In the genomic region with DNA sequence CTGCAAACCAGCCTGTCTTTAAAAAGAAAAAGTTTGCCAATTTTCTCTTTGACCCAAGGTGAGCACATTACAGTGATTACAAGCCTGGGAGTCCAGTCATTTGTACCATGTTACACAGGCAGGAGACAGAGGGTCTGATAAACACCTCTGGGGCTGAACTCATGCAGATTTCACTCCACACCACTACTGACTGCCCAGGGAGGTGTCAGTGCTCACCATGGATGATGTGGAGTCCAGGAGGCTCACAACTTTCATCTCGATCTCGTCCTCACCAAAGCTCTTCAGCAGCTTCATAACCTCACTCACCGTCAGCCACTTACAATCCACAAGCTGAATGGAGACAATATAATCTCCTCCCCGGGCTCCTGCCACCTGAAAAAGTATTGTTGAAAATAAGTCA, we compare ENCODE assay signal across 8 cellular contexts.
DNase-seq lines count a peak whose midpoint lies in the region; ATAC-seq and TF ChIP-seq lines count a peak whose summit lies in the region.
"Not testable (repeated sequence)": the region's sequence is repeated elsewhere in the genome, so short reads cannot be mapped to it uniquely, and the experiment has no call there.

No MANE protein-coding gene starts in this region.

- not testable (repeated sequence) for H3K4ac ChIP-seq in trophoblast cell (ENCODE audit: low read depth, low read length)

- H2AFZ ChIP-seq in trophoblast cell (ENCODE audit: insufficient read depth, low read length, poor library complexity): not testable (repeated sequence)

- not testable (repeated sequence) for TF ChIP-seq CTCF in RWPE2 (IDR thresholded peaks at IDR 0.05; ENCODE audit: poor library complexity, severe bottlenecking); mucosa of descending colon (IDR thresholded peaks at IDR 0.05); spleen (IDR thresholded peaks at IDR 0.05 in 8 of 11, conservative IDR thresholded peaks at IDR 0.05 in 3 of 11); upper lobe of right lung (IDR thresholded peaks at IDR 0.05)

- peak overlapping the region; percentile 61 for H3K9ac ChIP-seq in trophoblast cell (ENCODE audit: low read length)

- H2AK5ac ChIP-seq in trophoblast cell (ENCODE audit: low read length): not testable (repeated sequence)

- H3K9me3 ChIP-seq in RWPE2 (ENCODE audit: severe bottlenecking); trophoblast cell (ENCODE audit: insufficient read depth, low read depth, low read length); upper lobe of right lung: not testable (repeated sequence)
- H3K9me3 ChIP-seq in mucosa of descending colon (peaks cover 87% of the 10 kb centered on the region), spleen (peaks cover 0 to 49% (median 0%) of the 10 kb centered on the region in 8 donors)

- intact Hi-C loops in mucosa of descending colon (cut with DNase I, micrococcal nuclease); posterior vena cava (cut with DNase I); spleen (cut with DNase I; ENCODE audit: low total_unique reads); upper lobe of right lung (cut with DNase I): not testable (repeated sequence)

- peak; percentile 15; the same call in 1 of the 3 replicates for ATAC-seq in RWPE2 (ENCODE audit: low read depth)
- ATAC-seq in esophagus mucosa: peak; percentile 14
- ATAC-seq in mucosa of descending colon: peak; percentile 5
- peak; percentile 3 for ATAC-seq in upper lobe of right lung

- not testable (repeated sequence) for DNase-seq in RWPE2 (ENCODE audit: low spot score); mucosa of descending colon; trophoblast cell; upper lobe of right lung
- DNase-seq in mesenteric fat pad (ENCODE audit: low spot score): peak; percentile 87
- DNase-seq in posterior vena cava (ENCODE audit: low spot score): peak; percentile 43
- DNase-seq in spleen: peak; percentile 28

- not testable (repeated sequence) for H3K14ac ChIP-seq in trophoblast cell (ENCODE audit: low read length)

- H4K12ac ChIP-seq in trophoblast cell (ENCODE audit: low read depth, low read length): not testable (repeated sequence)

- not testable (repeated sequence) for H2BK5ac ChIP-seq in trophoblast cell (ENCODE audit: low read depth, low read length, poor library complexity)

- H2BK120ac ChIP-seq in trophoblast cell (ENCODE audit: insufficient read depth, low read length, poor library complexity): not testable (repeated sequence)

- H3K4me2 ChIP-seq in trophoblast cell (ENCODE audit: low read length): not testable (repeated sequence)

- not testable (repeated sequence) for H2BK12ac ChIP-seq in trophoblast cell (ENCODE audit: low read length)

- not testable (repeated sequence) for H3K27ac ChIP-seq in RWPE2 (ENCODE audit: poor library complexity, severe bottlenecking); trophoblast cell (ENCODE audit: low read depth, low read length); spleen; upper lobe of right lung

- not testable (repeated sequence) for H3K79me1 ChIP-seq in trophoblast cell (ENCODE audit: low read length)

- H3K4me3 ChIP-seq in RWPE2 (ENCODE audit: severe bottlenecking); mucosa of descending colon; trophoblast cell (ENCODE audit: low read depth, low read length); spleen; upper lobe of right lung: not testable (repeated sequence)

- H3K23ac ChIP-seq in trophoblast cell (ENCODE audit: low read length): not testable (repeated sequence)

- not testable (repeated sequence) for H3K27me3 ChIP-seq in RWPE2 (ENCODE audit: insufficient read depth, poor library complexity, severe bottlenecking); trophoblast cell (ENCODE audit: insufficient read depth, low read length); spleen (replicated peaks in 1 of 7); upper lobe of right lung

- not testable (repeated sequence) for H4K8ac ChIP-seq in trophoblast cell (ENCODE audit: low read depth, low read length)

- not testable (repeated sequence) for TF ChIP-seq POLR2A in spleen (IDR thresholded peaks at IDR 0.05)

- H3K36me3 ChIP-seq in RWPE2 (ENCODE audit: low read depth); mucosa of descending colon (ENCODE audit: low read depth); trophoblast cell (ENCODE audit: control insufficient read depth in 1 of 2, insufficient read depth in 2 of 2, low read length in 2 of 2); spleen; upper lobe of right lung: not testable (repeated sequence)

- H3K4me1 ChIP-seq in RWPE2 (ENCODE audit: insufficient read depth, poor library complexity, severe bottlenecking); mucosa of descending colon (ENCODE audit: low read depth); trophoblast cell (ENCODE audit: control insufficient read depth in 1 of 2, insufficient read depth in 2 of 2, low read length in 2 of 2); spleen; upper lobe of right lung: not testable (repeated sequence)

- not testable (repeated sequence) for H4K91ac ChIP-seq in trophoblast cell (ENCODE audit: low read depth, low read length)

- WGBS in trophoblast cell (ENCODE audit: extremely low coverage, insufficient coverage, insufficient read length): no CpG with 5 or more reads among the region's 4 CpGs
- WGBS in spleen, 5 donors: 79 to 90% (median 83%) methylated on average over 4 of the region's 4 CpGs

- not testable (repeated sequence) for H3K18ac ChIP-seq in trophoblast cell (ENCODE audit: low read length)

- not testable (repeated sequence) for H3K79me2 ChIP-seq in trophoblast cell (ENCODE audit: control insufficient read depth, insufficient read depth, low read length, poor library complexity)
